In the genomic region with DNA sequence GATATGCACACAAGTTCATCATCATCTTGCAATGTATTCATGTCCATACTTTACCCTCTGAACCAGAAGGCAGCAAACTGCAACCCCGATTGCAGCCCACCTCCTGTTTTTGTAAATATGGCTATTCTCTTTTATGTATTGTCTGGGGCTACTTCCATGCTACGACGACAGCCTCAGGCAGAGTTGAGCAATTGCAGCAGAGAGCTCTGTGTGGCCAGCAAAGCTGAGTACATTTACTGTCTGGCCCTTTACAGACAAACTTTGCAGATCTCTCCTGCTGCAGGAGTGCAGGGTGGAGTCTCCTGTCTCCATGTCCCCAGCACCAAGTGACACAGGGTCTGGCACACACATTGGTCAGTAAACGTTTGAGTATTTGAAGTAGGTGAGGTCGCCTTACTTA, we compare ENCODE assay signal across 1 cellular context.
TF ChIP-seq lines count a peak whose summit lies in the region.

No MANE protein-coding gene starts in this region.

TF ChIP-seq in HepG2, 621 proteins besides CTCF, POLR2A, EP300 and RAD21 (continued from another document and continues in another):
- TF ChIP-seq, protein P1, sequence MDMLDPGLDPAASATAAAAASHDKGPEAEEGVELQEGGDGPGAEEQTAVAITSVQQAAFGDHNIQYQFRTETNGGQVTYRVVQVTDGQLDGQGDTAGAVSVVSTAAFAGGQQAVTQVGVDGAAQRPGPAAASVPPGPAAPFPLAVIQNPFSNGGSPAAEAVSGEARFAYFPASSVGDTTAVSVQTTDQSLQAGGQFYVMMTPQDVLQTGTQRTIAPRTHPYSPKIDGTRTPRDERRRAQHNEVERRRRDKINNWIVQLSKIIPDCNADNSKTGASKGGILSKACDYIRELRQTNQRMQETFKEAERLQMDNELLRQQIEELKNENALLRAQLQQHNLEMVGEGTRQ (IDR thresholded peaks at IDR 0.05; ENCODE audit: low read depth, low read length) = no peak
- TF ChIP-seq, protein P1 (CRISPR knock-in tag; IDR thresholded peaks at IDR 0.05; ENCODE audit: borderline replicate concordance) = no peak
- TF ChIP-seq SMAD1 (CRISPR knock-in tag; IDR thresholded peaks at IDR 0.05; ENCODE audit: borderline replicate concordance, low read depth) (no peak), EEA1 (CRISPR knock-in tag; IDR thresholded peaks at IDR 0.05; ENCODE audit: borderline replicate concordance) (no peak), HNRNPL (IDR thresholded peaks at IDR 0.05; ENCODE audit: low read depth, low read length) (no peak), STAG1 (CRISPR knock-in tag; IDR thresholded peaks at IDR 0.05) (peak; percentile 23; the same call in 1 of the 2 replicates), HDAC2 (CRISPR knock-in tag; IDR thresholded peaks at IDR 0.05) (no peak), PITX1 (CRISPR knock-in tag; IDR thresholded peaks at IDR 0.05) (no peak), ZNF775 (CRISPR knock-in tag; IDR thresholded peaks at IDR 0.05; ENCODE audit: borderline replicate concordance) (no peak), ADNP (CRISPR knock-in tag; IDR thresholded peaks at IDR 0.05) (no peak), GATAD2A (CRISPR knock-in tag; IDR thresholded peaks at IDR 0.05) (0 out of 2 replicates have a peak, but pooled peaks have one; percentile 8), ZNF205 (CRISPR knock-in tag; IDR thresholded peaks at IDR 0.05) (no peak), ZNF33A (CRISPR knock-in tag; IDR thresholded peaks at IDR 0.05; ENCODE audit: borderline replicate concordance) (no peak), CBX2 (IDR thresholded peaks at IDR 0.05; ENCODE audit: low read depth, low read length) (no peak), CBX2 (CRISPR knock-in tag; IDR thresholded peaks at IDR 0.05; ENCODE audit: low read depth) (no peak), KDM5B (CRISPR knock-in tag; IDR thresholded peaks at IDR 0.05; ENCODE audit: borderline replicate concordance) (no peak), ZMYM3 (CRISPR knock-in tag; IDR thresholded peaks at IDR 0.05) (no peak), RBAK (CRISPR knock-in tag; IDR thresholded peaks at IDR 0.05) (no peak), CHCHD3 (CRISPR knock-in tag; IDR thresholded peaks at IDR 0.05) (no peak), ZNF7 (CRISPR knock-in tag; IDR thresholded peaks at IDR 0.05) (0 out of 2 replicates have a peak, but pooled peaks have one; percentile 30), PHF20 (CRISPR knock-in tag; IDR thresholded peaks at IDR 0.05) (no peak), SOX6 (IDR thresholded peaks at IDR 0.05) (no peak), SOX6 (CRISPR knock-in tag; IDR thresholded peaks at IDR 0.05) (peak; percentile 44; the same call in 1 of the 2 replicates), FOXA3 (CRISPR knock-in tag; IDR thresholded peaks at IDR 0.05) (peak; percentile 58), NR1H2 (CRISPR knock-in tag; IDR thresholded peaks at IDR 0.05; ENCODE audit: borderline replicate concordance, low read depth) (no peak), FOXA1 (IDR thresholded peaks at IDR 0.05) (no peak), FOXA1 (CRISPR knock-in tag; IDR thresholded peaks at IDR 0.05) (peak; percentile 60), ZNF234 (CRISPR knock-in tag; conservative IDR thresholded peaks at IDR 0.05) (no peak), ZNF879 (CRISPR knock-in tag; IDR thresholded peaks at IDR 0.05) (no peak), ZNF761 (CRISPR knock-in tag; conservative IDR thresholded peaks at IDR 0.05) (no peak)
- TF ChIP-seq, protein P2, sequence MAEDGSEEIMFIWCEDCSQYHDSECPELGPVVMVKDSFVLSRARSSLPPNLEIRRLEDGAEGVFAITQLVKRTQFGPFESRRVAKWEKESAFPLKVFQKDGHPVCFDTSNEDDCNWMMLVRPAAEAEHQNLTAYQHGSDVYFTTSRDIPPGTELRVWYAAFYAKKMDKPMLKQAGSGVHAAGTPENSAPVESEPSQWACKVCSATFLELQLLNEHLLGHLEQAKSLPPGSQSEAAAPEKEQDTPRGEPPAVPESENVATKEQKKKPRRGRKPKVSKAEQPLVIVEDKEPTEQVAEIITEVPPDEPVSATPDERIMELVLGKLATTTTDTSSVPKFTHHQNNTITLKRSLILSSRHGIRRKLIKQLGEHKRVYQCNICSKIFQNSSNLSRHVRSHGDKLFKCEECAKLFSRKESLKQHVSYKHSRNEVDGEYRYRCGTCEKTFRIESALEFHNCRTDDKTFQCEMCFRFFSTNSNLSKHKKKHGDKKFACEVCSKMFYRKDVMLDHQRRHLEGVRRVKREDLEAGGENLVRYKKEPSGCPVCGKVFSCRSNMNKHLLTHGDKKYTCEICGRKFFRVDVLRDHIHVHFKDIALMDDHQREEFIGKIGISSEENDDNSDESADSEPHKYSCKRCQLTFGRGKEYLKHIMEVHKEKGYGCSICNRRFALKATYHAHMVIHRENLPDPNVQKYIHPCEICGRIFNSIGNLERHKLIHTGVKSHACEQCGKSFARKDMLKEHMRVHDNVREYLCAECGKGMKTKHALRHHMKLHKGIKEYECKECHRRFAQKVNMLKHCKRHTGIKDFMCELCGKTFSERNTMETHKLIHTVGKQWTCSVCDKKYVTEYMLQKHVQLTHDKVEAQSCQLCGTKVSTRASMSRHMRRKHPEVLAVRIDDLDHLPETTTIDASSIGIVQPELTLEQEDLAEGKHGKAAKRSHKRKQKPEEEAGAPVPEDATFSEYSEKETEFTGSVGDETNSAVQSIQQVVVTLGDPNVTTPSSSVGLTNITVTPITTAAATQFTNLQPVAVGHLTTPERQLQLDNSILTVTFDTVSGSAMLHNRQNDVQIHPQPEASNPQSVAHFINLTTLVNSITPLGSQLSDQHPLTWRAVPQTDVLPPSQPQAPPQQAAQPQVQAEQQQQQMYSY (CRISPR knock-in tag; IDR thresholded peaks at IDR 0.05) = no peak
- TF ChIP-seq, protein P3, sequence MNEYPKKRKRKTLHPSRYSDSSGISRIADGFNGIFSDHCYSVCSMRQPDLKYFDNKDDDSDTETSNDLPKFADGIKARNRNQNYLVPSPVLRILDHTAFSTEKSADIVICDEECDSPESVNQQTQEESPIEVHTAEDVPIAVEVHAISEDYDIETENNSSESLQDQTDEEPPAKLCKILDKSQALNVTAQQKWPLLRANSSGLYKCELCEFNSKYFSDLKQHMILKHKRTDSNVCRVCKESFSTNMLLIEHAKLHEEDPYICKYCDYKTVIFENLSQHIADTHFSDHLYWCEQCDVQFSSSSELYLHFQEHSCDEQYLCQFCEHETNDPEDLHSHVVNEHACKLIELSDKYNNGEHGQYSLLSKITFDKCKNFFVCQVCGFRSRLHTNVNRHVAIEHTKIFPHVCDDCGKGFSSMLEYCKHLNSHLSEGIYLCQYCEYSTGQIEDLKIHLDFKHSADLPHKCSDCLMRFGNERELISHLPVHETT (CRISPR knock-in tag; conservative IDR thresholded peaks at IDR 0.05) = no peak
- TF ChIP-seq, protein P4, sequence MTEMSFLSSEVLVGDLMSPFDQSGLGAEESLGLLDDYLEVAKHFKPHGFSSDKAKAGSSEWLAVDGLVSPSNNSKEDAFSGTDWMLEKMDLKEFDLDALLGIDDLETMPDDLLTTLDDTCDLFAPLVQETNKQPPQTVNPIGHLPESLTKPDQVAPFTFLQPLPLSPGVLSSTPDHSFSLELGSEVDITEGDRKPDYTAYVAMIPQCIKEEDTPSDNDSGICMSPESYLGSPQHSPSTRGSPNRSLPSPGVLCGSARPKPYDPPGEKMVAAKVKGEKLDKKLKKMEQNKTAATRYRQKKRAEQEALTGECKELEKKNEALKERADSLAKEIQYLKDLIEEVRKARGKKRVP (CRISPR knock-in tag; IDR thresholded peaks at IDR 0.05) = peak in 1 of 2 experiments; percentile 42; a peak in 1 of 4 replicates
- TF ChIP-seq, protein P5, sequence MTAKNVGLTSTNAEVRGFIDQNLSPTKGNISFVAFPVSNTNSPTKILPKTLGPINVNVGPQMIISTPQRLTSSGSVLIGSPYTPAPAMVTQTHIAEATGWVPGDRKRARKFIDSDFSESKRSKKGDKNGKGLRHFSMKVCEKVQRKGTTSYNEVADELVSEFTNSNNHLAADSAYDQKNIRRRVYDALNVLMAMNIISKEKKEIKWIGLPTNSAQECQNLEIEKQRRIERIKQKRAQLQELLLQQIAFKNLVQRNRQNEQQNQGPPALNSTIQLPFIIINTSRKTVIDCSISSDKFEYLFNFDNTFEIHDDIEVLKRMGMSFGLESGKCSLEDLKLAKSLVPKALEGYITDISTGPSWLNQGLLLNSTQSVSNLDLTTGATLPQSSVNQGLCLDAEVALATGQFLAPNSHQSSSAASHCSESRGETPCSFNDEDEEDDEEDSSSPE (CRISPR knock-in tag; IDR thresholded peaks at IDR 0.05) = no peak
- TF ChIP-seq, protein P6, sequence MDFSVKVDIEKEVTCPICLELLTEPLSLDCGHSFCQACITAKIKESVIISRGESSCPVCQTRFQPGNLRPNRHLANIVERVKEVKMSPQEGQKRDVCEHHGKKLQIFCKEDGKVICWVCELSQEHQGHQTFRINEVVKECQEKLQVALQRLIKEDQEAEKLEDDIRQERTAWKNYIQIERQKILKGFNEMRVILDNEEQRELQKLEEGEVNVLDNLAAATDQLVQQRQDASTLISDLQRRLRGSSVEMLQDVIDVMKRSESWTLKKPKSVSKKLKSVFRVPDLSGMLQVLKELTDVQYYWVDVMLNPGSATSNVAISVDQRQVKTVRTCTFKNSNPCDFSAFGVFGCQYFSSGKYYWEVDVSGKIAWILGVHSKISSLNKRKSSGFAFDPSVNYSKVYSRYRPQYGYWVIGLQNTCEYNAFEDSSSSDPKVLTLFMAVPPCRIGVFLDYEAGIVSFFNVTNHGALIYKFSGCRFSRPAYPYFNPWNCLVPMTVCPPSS (IDR thresholded peaks at IDR 0.05) = no peak
- TF ChIP-seq, protein P7, sequence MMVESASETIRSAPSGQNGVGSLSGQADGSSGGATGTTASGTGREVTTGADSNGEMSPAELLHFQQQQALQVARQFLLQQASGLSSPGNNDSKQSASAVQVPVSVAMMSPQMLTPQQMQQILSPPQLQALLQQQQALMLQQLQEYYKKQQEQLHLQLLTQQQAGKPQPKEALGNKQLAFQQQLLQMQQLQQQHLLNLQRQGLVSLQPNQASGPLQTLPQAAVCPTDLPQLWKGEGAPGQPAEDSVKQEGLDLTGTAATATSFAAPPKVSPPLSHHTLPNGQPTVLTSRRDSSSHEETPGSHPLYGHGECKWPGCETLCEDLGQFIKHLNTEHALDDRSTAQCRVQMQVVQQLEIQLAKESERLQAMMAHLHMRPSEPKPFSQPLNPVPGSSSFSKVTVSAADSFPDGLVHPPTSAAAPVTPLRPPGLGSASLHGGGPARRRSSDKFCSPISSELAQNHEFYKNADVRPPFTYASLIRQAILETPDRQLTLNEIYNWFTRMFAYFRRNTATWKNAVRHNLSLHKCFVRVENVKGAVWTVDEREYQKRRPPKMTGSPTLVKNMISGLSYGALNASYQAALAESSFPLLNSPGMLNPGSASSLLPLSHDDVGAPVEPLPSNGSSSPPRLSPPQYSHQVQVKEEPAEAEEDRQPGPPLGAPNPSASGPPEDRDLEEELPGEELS (CRISPR knock-in tag; IDR thresholded peaks at IDR 0.05) = peak; percentile 46; the same call in 1 of the 2 replicates
- TF ChIP-seq, protein P8, sequence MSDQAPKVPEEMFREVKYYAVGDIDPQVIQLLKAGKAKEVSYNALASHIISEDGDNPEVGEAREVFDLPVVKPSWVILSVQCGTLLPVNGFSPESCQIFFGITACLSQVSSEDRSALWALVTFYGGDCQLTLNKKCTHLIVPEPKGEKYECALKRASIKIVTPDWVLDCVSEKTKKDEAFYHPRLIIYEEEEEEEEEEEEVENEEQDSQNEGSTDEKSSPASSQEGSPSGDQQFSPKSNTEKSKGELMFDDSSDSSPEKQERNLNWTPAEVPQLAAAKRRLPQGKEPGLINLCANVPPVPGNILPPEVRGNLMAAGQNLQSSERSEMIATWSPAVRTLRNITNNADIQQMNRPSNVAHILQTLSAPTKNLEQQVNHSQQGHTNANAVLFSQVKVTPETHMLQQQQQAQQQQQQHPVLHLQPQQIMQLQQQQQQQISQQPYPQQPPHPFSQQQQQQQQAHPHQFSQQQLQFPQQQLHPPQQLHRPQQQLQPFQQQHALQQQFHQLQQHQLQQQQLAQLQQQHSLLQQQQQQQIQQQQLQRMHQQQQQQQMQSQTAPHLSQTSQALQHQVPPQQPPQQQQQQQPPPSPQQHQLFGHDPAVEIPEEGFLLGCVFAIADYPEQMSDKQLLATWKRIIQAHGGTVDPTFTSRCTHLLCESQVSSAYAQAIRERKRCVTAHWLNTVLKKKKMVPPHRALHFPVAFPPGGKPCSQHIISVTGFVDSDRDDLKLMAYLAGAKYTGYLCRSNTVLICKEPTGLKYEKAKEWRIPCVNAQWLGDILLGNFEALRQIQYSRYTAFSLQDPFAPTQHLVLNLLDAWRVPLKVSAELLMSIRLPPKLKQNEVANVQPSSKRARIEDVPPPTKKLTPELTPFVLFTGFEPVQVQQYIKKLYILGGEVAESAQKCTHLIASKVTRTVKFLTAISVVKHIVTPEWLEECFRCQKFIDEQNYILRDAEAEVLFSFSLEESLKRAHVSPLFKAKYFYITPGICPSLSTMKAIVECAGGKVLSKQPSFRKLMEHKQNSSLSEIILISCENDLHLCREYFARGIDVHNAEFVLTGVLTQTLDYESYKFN (CRISPR knock-in tag; conservative IDR thresholded peaks at IDR 0.05) = no peak
- TF ChIP-seq, protein P9, sequence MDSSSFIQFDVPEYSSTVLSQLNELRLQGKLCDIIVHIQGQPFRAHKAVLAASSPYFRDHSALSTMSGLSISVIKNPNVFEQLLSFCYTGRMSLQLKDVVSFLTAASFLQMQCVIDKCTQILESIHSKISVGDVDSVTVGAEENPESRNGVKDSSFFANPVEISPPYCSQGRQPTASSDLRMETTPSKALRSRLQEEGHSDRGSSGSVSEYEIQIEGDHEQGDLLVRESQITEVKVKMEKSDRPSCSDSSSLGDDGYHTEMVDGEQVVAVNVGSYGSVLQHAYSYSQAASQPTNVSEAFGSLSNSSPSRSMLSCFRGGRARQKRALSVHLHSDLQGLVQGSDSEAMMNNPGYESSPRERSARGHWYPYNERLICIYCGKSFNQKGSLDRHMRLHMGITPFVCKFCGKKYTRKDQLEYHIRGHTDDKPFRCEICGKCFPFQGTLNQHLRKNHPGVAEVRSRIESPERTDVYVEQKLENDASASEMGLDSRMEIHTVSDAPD (CRISPR knock-in tag; IDR thresholded peaks at IDR 0.05) = no peak
- TF ChIP-seq, protein P10, sequence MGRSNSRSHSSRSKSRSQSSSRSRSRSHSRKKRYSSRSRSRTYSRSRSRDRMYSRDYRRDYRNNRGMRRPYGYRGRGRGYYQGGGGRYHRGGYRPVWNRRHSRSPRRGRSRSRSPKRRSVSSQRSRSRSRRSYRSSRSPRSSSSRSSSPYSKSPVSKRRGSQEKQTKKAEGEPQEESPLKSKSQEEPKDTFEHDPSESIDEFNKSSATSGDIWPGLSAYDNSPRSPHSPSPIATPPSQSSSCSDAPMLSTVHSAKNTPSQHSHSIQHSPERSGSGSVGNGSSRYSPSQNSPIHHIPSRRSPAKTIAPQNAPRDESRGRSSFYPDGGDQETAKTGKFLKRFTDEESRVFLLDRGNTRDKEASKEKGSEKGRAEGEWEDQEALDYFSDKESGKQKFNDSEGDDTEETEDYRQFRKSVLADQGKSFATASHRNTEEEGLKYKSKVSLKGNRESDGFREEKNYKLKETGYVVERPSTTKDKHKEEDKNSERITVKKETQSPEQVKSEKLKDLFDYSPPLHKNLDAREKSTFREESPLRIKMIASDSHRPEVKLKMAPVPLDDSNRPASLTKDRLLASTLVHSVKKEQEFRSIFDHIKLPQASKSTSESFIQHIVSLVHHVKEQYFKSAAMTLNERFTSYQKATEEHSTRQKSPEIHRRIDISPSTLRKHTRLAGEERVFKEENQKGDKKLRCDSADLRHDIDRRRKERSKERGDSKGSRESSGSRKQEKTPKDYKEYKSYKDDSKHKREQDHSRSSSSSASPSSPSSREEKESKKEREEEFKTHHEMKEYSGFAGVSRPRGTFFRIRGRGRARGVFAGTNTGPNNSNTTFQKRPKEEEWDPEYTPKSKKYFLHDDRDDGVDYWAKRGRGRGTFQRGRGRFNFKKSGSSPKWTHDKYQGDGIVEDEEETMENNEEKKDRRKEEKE (IDR thresholded peaks at IDR 0.05) = no peak
